Comparison of ENCODE assay signal across 17 cellular contexts in genomic region chr2:77087987-77088414, GRCh38.
DNase-seq lines count a peak whose midpoint lies in the region; ATAC-seq and TF ChIP-seq lines count a peak whose summit lies in the region.
"Had no signal": no experiment of that assay in that cellular context is flagged by ENCODE, and none has a peak within 500 bp of the region (broad histone marks: within the 10 kb centered on the region; RNA-seq: fewer than 3 reads in every experiment).

No MANE protein-coding gene starts in this region.

- H3K9me3 ChIP-seq in ES-I3 (ENCODE audit: control insufficient read depth, insufficient read depth, low read length) (no peaks in the 10 kb centered on the region), NT2/D1 (ENCODE audit: insufficient read depth, low read length) (no peaks in the 10 kb centered on the region), osteoblast (ENCODE audit: low read depth, low read length) (no peaks in the 10 kb centered on the region)

- DNase-seq in NT2/D1 (ENCODE audit: low read depth, low spot score) (no peak), osteoblast (ENCODE audit: insufficient read length, low spot score, missing footprints) (peak; percentile 32), DMS 273 treated with DMSO at 0.1 percent for 48 hours (lab: John Stamatoyannopoulos, UW) (no peak), LoVo (ENCODE audit: low spot score) (no peak)
- DNase-seq in activated CD4-positive, alpha-beta T cell treated with anti-CD3 and anti-CD28 coated beads for 36 hours, result no peak
- DNase-seq: COR-L47, DMS53, GF-D8, GM23248, Karpas-422, NCI-H2081, NCI-H2227 treated with DMSO at 0.1 percent for 48 hours, PC-3 had no signal

- H3K27ac ChIP-seq in osteoblast (ENCODE audit: low read depth, low read length), result no peak overlapping the region
- H3K27ac ChIP-seq: GM23248 had no signal

- TF ChIP-seq CTCF in osteoblast (IDR thresholded peaks at IDR 0.05; ENCODE audit: extremely low read depth, low read depth, low read length), result no peak

- no peaks in the 10 kb centered on the region for H3K4me1 Mint-ChIP-seq in activated CD4-positive, alpha-beta T cell treated with anti-CD3 and anti-CD28 coated beads for 36 hours
- H3K4me1 Mint-ChIP-seq: CD14-positive monocyte had no signal

- H3K9me3 Mint-ChIP-seq in activated CD4-positive, alpha-beta T cell treated with anti-CD3 and anti-CD28 coated beads for 36 hours (ENCODE audit: low read depth), result no peaks in the 10 kb centered on the region

- H3K4me2 ChIP-seq in osteoblast (ENCODE audit: insufficient read depth, low read length), result no peak overlapping the region

- H3K4me3 ChIP-seq in NT2/D1 (ENCODE audit: insufficient read length, low read depth) (peak overlapping the region; percentile 24), iPS-11a (ENCODE audit: low read depth, low read length) (peak overlapping the region; percentile 1), osteoblast (ENCODE audit: insufficient read depth, low read length) (no peak overlapping the region)
- H3K4me3 ChIP-seq: GM23248 had no signal

- H2AFZ ChIP-seq in osteoblast (ENCODE audit: low read length), result no peak overlapping the region
- H2AFZ ChIP-seq: GM23248 had no signal

- H3K36me3 ChIP-seq in ES-I3 (ENCODE audit: insufficient read depth, low read length), result peaks cover 14% of the 10 kb centered on the region; the same call in 1 of the 2 replicates
- no peaks in the 10 kb centered on the region for H3K36me3 ChIP-seq in NT2/D1 (ENCODE audit: insufficient read depth, insufficient read length, low read length)
- no peaks in the 10 kb centered on the region for H3K36me3 ChIP-seq in osteoblast (ENCODE audit: insufficient read depth, low read length)

- no peak overlapping the region for H3K27ac Mint-ChIP-seq in activated CD4-positive, alpha-beta T cell treated with anti-CD3 and anti-CD28 coated beads for 36 hours
- H3K27ac Mint-ChIP-seq: CD14-positive monocyte had no signal

- H3K36me3 Mint-ChIP-seq in activated CD4-positive, alpha-beta T cell treated with anti-CD3 and anti-CD28 coated beads for 36 hours (ENCODE audit: low read depth), result no peaks in the 10 kb centered on the region
- H3K36me3 Mint-ChIP-seq: CD14-positive monocyte had no signal

- H3K27me3 ChIP-seq in NT2/D1 (ENCODE audit: insufficient read depth, insufficient read length), result no peaks in the 10 kb centered on the region
- H3K27me3 ChIP-seq in osteoblast (ENCODE audit: insufficient read depth, low read length), result no peaks in the 10 kb centered on the region

- POLR2A ChIA-PET in activated CD4-positive, alpha-beta T cell treated with anti-CD3 and anti-CD28 coated beads for 36 hours (lab: Charles Lee), result no interaction called here

- no peak for ATAC-seq in activated CD4-positive, alpha-beta T cell treated with anti-CD3 and anti-CD28 coated beads for 36 hours
- no peak for ATAC-seq in HG02571 (IDR thresholded peaks at IDR 0.05; ENCODE audit: unreplicated experiment)
- ATAC-seq: PC-3 had no signal

- H3K4me1 ChIP-seq in ES-I3 (ENCODE audit: insufficient read depth, low read length) (peaks cover 20% of the 10 kb centered on the region), NT2/D1 (ENCODE audit: insufficient read depth, insufficient read length) (no peaks in the 10 kb centered on the region), osteoblast (ENCODE audit: insufficient read depth, low read length) (no peaks in the 10 kb centered on the region)

- no peaks in the 10 kb centered on the region for H3K79me2 ChIP-seq in osteoblast (ENCODE audit: insufficient read depth, low read length)

- H3K9ac ChIP-seq in ES-I3 (ENCODE audit: low read depth, low read length) (peak overlapping the region; percentile 34), NT2/D1 (ENCODE audit: insufficient read length, low read depth) (peak overlapping the region; percentile 32)
- H3K9ac ChIP-seq: GM23248 had no signal

- intact Hi-C loops in activated CD4-positive, alpha-beta T cell treated with anti-CD3 and anti-CD28 coated beads for 36 hours (cut with DNase I, micrococcal nuclease), result no loop called here

- CTCF ChIA-PET in activated CD4-positive, alpha-beta T cell treated with anti-CD3 and anti-CD28 coated beads for 36 hours (lab: Charles Lee), result no interaction called here

- peaks cover 5% of the 10 kb centered on the region for H3K27me3 Mint-ChIP-seq in activated CD4-positive, alpha-beta T cell treated with anti-CD3 and anti-CD28 coated beads for 36 hours

- no peak overlapping the region for H3K4me3 Mint-ChIP-seq in activated CD4-positive, alpha-beta T cell treated with anti-CD3 and anti-CD28 coated beads for 36 hours
- H3K4me3 Mint-ChIP-seq: CD14-positive monocyte had no signal

- H4K20me1 ChIP-seq in osteoblast (ENCODE audit: insufficient read depth, low read length), result no peaks in the 10 kb centered on the region
